In the genomic region with DNA sequence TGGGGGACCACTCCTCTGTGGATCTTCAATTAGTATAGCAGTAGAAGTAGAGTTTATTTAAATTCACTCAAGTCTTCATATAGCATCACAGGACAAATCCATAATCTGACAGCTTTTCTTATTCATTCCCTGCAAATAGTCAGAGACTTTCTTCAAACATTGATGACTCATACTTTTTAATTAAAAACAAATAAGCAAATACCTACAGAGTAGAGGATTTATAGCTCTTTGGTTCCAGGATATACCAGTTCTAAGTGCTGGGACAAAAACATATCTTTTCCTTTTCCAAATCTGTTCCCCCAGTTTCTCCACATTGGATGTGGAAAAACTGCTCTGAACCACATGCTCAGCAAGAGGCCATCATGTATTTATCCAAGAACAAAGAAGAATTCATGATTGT, we compare ENCODE assay signal across 27 cellular contexts. TPM values are rescaled to one million over a fixed set of nuclear protein-coding genes. Genes with fewer than 3 reads are reported as not detected.
DNase-seq lines count a peak whose midpoint lies in the region; ATAC-seq, FAIRE-seq and TF ChIP-seq lines count a peak whose summit lies in the region.
"Had no signal": no experiment of that assay in that cellular context is flagged by ENCODE, and none has a peak within 500 bp of the region (broad histone marks: within the 10 kb centered on the region; RNA-seq: fewer than 3 reads in every experiment).

No MANE protein-coding gene starts in this region.

- peaks cover 10% of the 10 kb centered on the region for H3K4me1 ChIP-seq in endothelial cell of umbilical vein (ENCODE audit: control insufficient read depth, extremely low read depth, insufficient read depth, low read length)
- no peaks in the 10 kb centered on the region for H3K4me1 ChIP-seq in smooth muscle cell (ENCODE audit: low read depth)
- H3K4me1 ChIP-seq in CD8-positive, alpha-beta T cell (ENCODE audit: insufficient read depth, low read length), result no peaks in the 10 kb centered on the region
- H3K4me1 ChIP-seq: left lung, suprapubic skin had no signal

- ATAC-seq in HG02884 (IDR thresholded peaks at IDR 0.05; ENCODE audit: unreplicated experiment), result no peak
- ATAC-seq in CD8-positive, alpha-beta T cell, result no peak
- ATAC-seq: left lung; stimulated activated memory B cell treated with anti-CD40 and anti-IgM and Interleukin-4, amounts not matched to agents 10 μg/mL and 1 μg/mL and 100 μg/mL, for 72 hours had no signal

- DNase-seq in SIG-M5 treated with dmso at 0.1 percent for 504 hours (lab: John Stamatoyannopoulos, UW; ENCODE audit: unreplicated experiment) (peak; percentile 47), SIG-M5 (lab: John Stamatoyannopoulos, UW) (no peak), LoVo (ENCODE audit: low spot score) (peak; percentile 7), endothelial cell of umbilical vein (ENCODE audit: low read depth, low spot score) (peak; percentile 24), smooth muscle cell (lab: John Stamatoyannopoulos, UW; ENCODE audit: unreplicated experiment) (no peak), NCI-H526 (lab: John Stamatoyannopoulos, UW) (no peak)
- DNase-seq in CD8-positive, alpha-beta T cell, result no peak
- DNase-seq: activated CD4-positive, alpha-beta T cell treated with anti-CD3 and anti-CD28 coated beads, Interleukin-2, amount 50 U/mL, for 4 hours; activated CD4-positive, CD25-positive, alpha-beta regulatory T cell; C1 segment of cervical spinal cord; hypothalamus; KG1; left lung; naive B cell; NCI-H1694 treated with DMSO at 0.1 percent for 48 hours; NCI-H2171 treated with DMSO at 0.1 percent for 48 hours; nucleus accumbens; stimulated activated CD4-positive, alpha-beta T cell treated with anti-CD3 and anti-CD28 coated beads, Interleukin-4, amount 100 ng/mL, for 1 hour had no signal

- dilution Hi-C loops in endothelial cell of umbilical vein (cut with MboI; ENCODE audit: extremely low pct_ligation_motif_present, low sequenced_read_pairs), result no loop called here

- H3K9me3 Mint-ChIP-seq in CD8-positive, alpha-beta T cell, result peaks cover 5% of the 10 kb centered on the region

- H4K20me1 ChIP-seq in endothelial cell of umbilical vein (replicated peaks; ENCODE audit: control insufficient read depth, extremely low read depth, insufficient read depth, low read length) (no peaks in the 10 kb centered on the region), smooth muscle cell (ENCODE audit: low read depth) (no peaks in the 10 kb centered on the region)

- H3K36me3 Mint-ChIP-seq in CD8-positive, alpha-beta T cell, result no peaks in the 10 kb centered on the region
- H3K36me3 Mint-ChIP-seq: activated naive CD4-positive, alpha-beta T cell treated with anti-CD3 and anti-CD28 coated beads, Interleukin-2, amount 50 U/mL, for 24 hours; stimulated activated memory B cell treated with anti-CD40 and anti-IgM and Interleukin-4, amounts not matched to agents 10 μg/mL and 1 μg/mL and 100 μg/mL, for 72 hours had no signal

- H3K9ac ChIP-seq in endothelial cell of umbilical vein (replicated peaks; ENCODE audit: extremely low read depth, insufficient read depth, low read length) (no peak overlapping the region), smooth muscle cell (ENCODE audit: low read depth) (no peak overlapping the region)

- CTCF ChIA-PET in endothelial cell of umbilical vein (lab: Charles Lee), result interaction anchor here (0.9 to 1.2 kb wide), 2 partner anchors 11 to 32 kb away, joined by 3 read pairs; no protein-coding TSS in a partner anchor
- CTCF ChIA-PET in CD8-positive, alpha-beta T cell (lab: Charles Lee), result no interaction called here

- no peaks in the 10 kb centered on the region for H3K27me3 Mint-ChIP-seq in CD8-positive, alpha-beta T cell (ENCODE audit: low read depth)
- H3K27me3 Mint-ChIP-seq: activated naive CD4-positive, alpha-beta T cell treated with anti-CD3 and anti-CD28 coated beads, Interleukin-2, amount 50 U/mL, for 24 hours; naive B cell; stimulated activated memory B cell treated with anti-CD40 and anti-IgM and Interleukin-4, amounts not matched to agents 10 μg/mL and 1 μg/mL and 100 μg/mL, for 72 hours had no signal

- no peak for TF ChIP-seq POLR2A in endothelial cell of umbilical vein (IDR thresholded peaks at IDR 0.05; ENCODE audit: low read depth, low read length)

- no peaks in the 10 kb centered on the region for H3K4me1 Mint-ChIP-seq in CD8-positive, alpha-beta T cell (ENCODE audit: low read depth)
- H3K4me1 Mint-ChIP-seq: activated naive CD4-positive, alpha-beta T cell treated with anti-CD3 and anti-CD28 coated beads, Interleukin-2, amount 50 U/mL, for 24 hours; naive B cell; stimulated activated memory B cell treated with anti-CD40 and anti-IgM and Interleukin-4, amounts not matched to agents 10 μg/mL and 1 μg/mL and 100 μg/mL, for 72 hours had no signal

- no peak for FAIRE-seq in endothelial cell of umbilical vein (lab: Jason Lieb, UNC)
- FAIRE-seq: A204.1, HTR-8/SVneo had no signal

- no peak overlapping the region for H3K4me3 Mint-ChIP-seq in CD8-positive, alpha-beta T cell
- H3K4me3 Mint-ChIP-seq: activated naive CD4-positive, alpha-beta T cell treated with anti-CD3 and anti-CD28 coated beads, Interleukin-2, amount 50 U/mL, for 24 hours; stimulated activated memory B cell treated with anti-CD40 and anti-IgM and Interleukin-4, amounts not matched to agents 10 μg/mL and 1 μg/mL and 100 μg/mL, for 72 hours had no signal

- H3K36me3 ChIP-seq in endothelial cell of umbilical vein (ENCODE audit: control insufficient read depth in 2 of 2, extremely low read depth in 1 of 2, insufficient read depth in 2 of 2, low read length in 2 of 2) (no peaks in the 10 kb centered on the region), smooth muscle cell (ENCODE audit: low read depth) (no peaks in the 10 kb centered on the region)
- H3K36me3 ChIP-seq in CD8-positive, alpha-beta T cell (ENCODE audit: insufficient read depth, low read length), result no peaks in the 10 kb centered on the region
- H3K36me3 ChIP-seq: left lung, suprapubic skin had no signal

- peaks cover 4% of the 10 kb centered on the region for H3F3A ChIP-seq in smooth muscle cell (ENCODE audit: low read depth)

- H3K27ac Mint-ChIP-seq in CD8-positive, alpha-beta T cell, result no peak overlapping the region
- H3K27ac Mint-ChIP-seq: activated naive CD4-positive, alpha-beta T cell treated with anti-CD3 and anti-CD28 coated beads, Interleukin-2, amount 50 U/mL, for 24 hours; naive B cell; stimulated activated memory B cell treated with anti-CD40 and anti-IgM and Interleukin-4, amounts not matched to agents 10 μg/mL and 1 μg/mL and 100 μg/mL, for 72 hours had no signal

- H3K9me3 ChIP-seq in endothelial cell of umbilical vein (replicated peaks; ENCODE audit: control insufficient read depth, insufficient read depth, low read length), result no peaks in the 10 kb centered on the region
- H3K9me3 ChIP-seq in smooth muscle cell (replicated peaks; ENCODE audit: low read depth), result peaks cover 4% of the 10 kb centered on the region
- no peaks in the 10 kb centered on the region for H3K9me3 ChIP-seq in CD8-positive, alpha-beta T cell (ENCODE audit: low read length)
- H3K9me3 ChIP-seq: suprapubic skin had no signal

- no peaks in the 10 kb centered on the region for H3K79me2 ChIP-seq in endothelial cell of umbilical vein (ENCODE audit: control insufficient read depth, insufficient read depth, low read length)
- H3K79me2 ChIP-seq in smooth muscle cell (ENCODE audit: low read depth), result no peaks in the 10 kb centered on the region

- no TSS peak for BruUV-seq in endothelial cell of umbilical vein (replicated peaks; lab: Mats Ljungman, UMichigan)

- H2AFZ ChIP-seq in endothelial cell of umbilical vein (ENCODE audit: low read depth, low read length) (no peak overlapping the region), smooth muscle cell (ENCODE audit: low read depth) (peak overlapping the region; percentile 14)

- no peaks in the 10 kb centered on the region for H3K27me3 ChIP-seq in endothelial cell of umbilical vein (ENCODE audit: control insufficient read depth in 2 of 2, insufficient read depth in 2 of 2, low read length in 2 of 2)
- H3K27me3 ChIP-seq in smooth muscle cell (ENCODE audit: low read depth), result no peaks in the 10 kb centered on the region
- no peaks in the 10 kb centered on the region for H3K27me3 ChIP-seq in CD8-positive, alpha-beta T cell (ENCODE audit: insufficient read depth, low read length)
- H3K27me3 ChIP-seq: left lung, suprapubic skin had no signal

- no peak overlapping the region for H3K4me3 ChIP-seq in endothelial cell of umbilical vein (replicated peaks in 1 of 3; ENCODE audit: insufficient read depth in 1 of 3, low read depth in 1 of 3, low read length in 3 of 3)
- no peak overlapping the region for H3K4me3 ChIP-seq in smooth muscle cell
- no peak overlapping the region for H3K4me3 ChIP-seq in CD8-positive, alpha-beta T cell (ENCODE audit: low read depth, low read length)
- H3K4me3 ChIP-seq: left lung, suprapubic skin had no signal

- intact Hi-C loops in endothelial cell of umbilical vein (cut with micrococcal nuclease), result no loop called here
- intact Hi-C loops in CD8-positive, alpha-beta T cell (cut with DNase I, micrococcal nuclease), result no loop called here

- H3K27ac ChIP-seq in endothelial cell of umbilical vein (ENCODE audit: insufficient read depth, low read depth, low read length), result no peak overlapping the region
- H3K27ac ChIP-seq in smooth muscle cell (ENCODE audit: low read depth), result peak overlapping the region; percentile 49
- no peak overlapping the region for H3K27ac ChIP-seq in CD8-positive, alpha-beta T cell (ENCODE audit: low read depth, low read length)
- H3K27ac ChIP-seq: epithelial cell of prostate, left lung, RWPE1, suprapubic skin had no signal

- H3K4me2 ChIP-seq in endothelial cell of umbilical vein (ENCODE audit: insufficient read depth, low read length), result no peak overlapping the region
- H3K4me2 ChIP-seq in smooth muscle cell, result no peak overlapping the region

- H3K9me1 ChIP-seq in endothelial cell of umbilical vein (replicated peaks; ENCODE audit: control insufficient read depth, extremely low read depth, insufficient read depth, low read length), result no peaks in the 10 kb centered on the region

- no peak for TF ChIP-seq CTCF in endothelial cell of umbilical vein (IDR thresholded peaks at IDR 0.05; ENCODE audit: extremely low read depth in 1 of 2, insufficient read depth in 1 of 2, low read depth in 1 of 2, low read length in 2 of 2)
- TF ChIP-seq CTCF in smooth muscle cell (IDR thresholded peaks at IDR 0.05; ENCODE audit: borderline replicate concordance, insufficient read depth, poor library complexity, severe bottlenecking), result no peak
- no peak for TF ChIP-seq CTCF in CD8-positive, alpha-beta T cell (IDR thresholded peaks at IDR 0.05)

- POLR2A ChIA-PET in endothelial cell of umbilical vein (lab: Charles Lee), result no interaction called here
- POLR2A ChIA-PET in CD8-positive, alpha-beta T cell (lab: Charles Lee), result no interaction called here

RNA-seq across cellular contexts. Expression of gene EMCN, which starts 24.1 kb away (rescaled TPM):
- total RNA-seq in endothelial cell of umbilical vein (76.2 and 97.3 TPM in 2 replicates), smooth muscle cell (not detected in 2 replicates)
- polyA plus RNA-seq in endothelial cell of umbilical vein (51.6 and 54.2 TPM in 2 replicates), smooth muscle cell (not detected in 2 replicates)
- 88.0 and 95.7 TPM in 2 replicates for polyA plus RNA-seq in endothelial cell of umbilical vein (2011; cell fraction: cytosol; rRNA removed)
- 58.9 and 67.8 TPM in 2 replicates for polyA plus RNA-seq in endothelial cell of umbilical vein (2011; cell fraction: nucleus; rRNA removed)
- polyA plus RNA-seq in endothelial cell of umbilical vein (2012), result 34.5 and 50.4 TPM in 2 replicates
- 73.8 and 94.2 TPM in 2 replicates for polyA minus RNA-seq in endothelial cell of umbilical vein
- not detected for polyA minus RNA-seq in endothelial cell of umbilical vein (2011; cell fraction: cytosol; rRNA and poly(A)+ RNA removed)
- 177 and 213 TPM in 2 replicates for polyA minus RNA-seq in endothelial cell of umbilical vein (2011; cell fraction: nucleus; rRNA and poly(A)+ RNA removed)
- not detected for total RNA-seq in CD8-positive, alpha-beta T cell
- total RNA-seq: G401 had no signal

Comparison
In these comparisons a context has a peak if more than half of its experiments do, and no peak if none do; other contexts are left out.
1. DNase-seq: peak in SIG-M5 treated with dmso at 0.1 percent for 504 hours (single experiment), LoVo (single experiment) and endothelial cell of umbilical vein (single experiment); none in SIG-M5 (single experiment), smooth muscle cell (single experiment), NCI-H526 (0 of 2) and CD8-positive, alpha-beta T cell (0 of 7).
2. RNA of gene EMCN, which starts 24.1 kb away (total RNA-seq): 76.2 to 97.3 TPM in endothelial cell of umbilical vein; not detected in smooth muscle cell and not detected in CD8-positive, alpha-beta T cell; every median in the first group is over 10 times any median in the second.